22 cellular contexts compared by ENCODE assay signal in the genomic region with DNA sequence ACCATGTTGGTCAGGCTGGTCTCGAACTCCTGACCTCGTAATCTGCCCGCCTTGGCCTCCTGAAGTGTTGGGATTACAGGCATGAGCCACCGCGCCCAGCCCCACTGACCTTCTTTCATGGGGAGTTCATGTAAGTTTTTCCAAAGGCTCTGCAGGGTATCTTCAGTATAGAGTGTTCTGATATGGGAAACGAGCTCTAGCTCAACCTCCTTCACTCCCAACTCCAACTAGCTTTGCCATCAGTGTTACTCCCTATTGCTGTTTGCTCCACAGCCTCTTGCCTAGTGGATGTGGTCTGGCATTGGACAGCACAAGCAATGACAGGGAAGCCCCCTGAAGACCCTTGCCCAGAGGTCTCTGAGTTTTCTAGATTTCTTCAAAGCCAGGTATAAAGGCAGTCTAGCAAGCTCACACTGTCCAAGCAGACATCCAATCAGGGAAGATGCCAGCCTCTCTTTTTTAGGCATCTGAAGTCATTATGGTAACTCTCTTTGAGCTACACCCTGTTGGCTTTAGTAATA. TPM values are rescaled to one million over a fixed set of nuclear protein-coding genes. Genes with fewer than 3 reads are reported as not detected.
"Had no signal": no experiment of that assay in that cellular context is flagged by ENCODE, and none has a peak within 500 bp of the region (broad histone marks: within the 10 kb centered on the region; RNA-seq: fewer than 3 reads in every experiment).

No MANE protein-coding gene starts in this region.

- H3K27me3 ChIP-seq: hepatocyte, left lung, pancreas, right lobe of liver, thyroid gland had no signal

- H3K4me2 ChIP-seq: hepatocyte, smooth muscle cell had no signal

- H3K36me3 Mint-ChIP-seq: natural killer cell had no signal

- H3K4me3 ChIP-seq: coronary artery, hepatocyte, left lung, pancreas, right lobe of liver, smooth muscle cell, thyroid gland had no signal

- H3K27ac ChIP-seq: coronary artery, hepatocyte, pancreas, right lobe of liver, thyroid gland had no signal

- ATAC-seq: left cardiac atrium; natural killer cell; pancreas; stimulated activated naive CD8-positive, alpha-beta T cell treated with anti-CD3 and anti-CD28 coated beads, Interleukin-15, amount 100 ng/mL, for 72 hours had no signal

- DNase-seq: effector memory CD4-positive, alpha-beta T cell; erythroblast; head of caudate nucleus; left cardiac atrium; left lung; natural killer cell; pancreas; right lobe of liver; stimulated activated CD4-positive, alpha-beta T cell treated with anti-CD3 and anti-CD28 coated beads, Interleukin-12 subunit alpha, Interleukin-12 subunit beta, amount 100 ng/mL, for 4 hours; stimulated activated CD4-positive, alpha-beta T cell treated with anti-CD3 and anti-CD28 coated beads, Interleukin-1b, Interleukin-23, amount 100 ng/mL, for 48 hours; stimulated activated CD4-positive, alpha-beta T cell treated with anti-CD3 and anti-CD28 coated beads, Interleukin-4, amount 100 ng/mL, for 1 hour; stimulated activated CD8-positive, alpha-beta memory T cell treated with anti-CD3 and anti-CD28 coated beads, Interleukin-4, amount 100 ng/mL, for 48 hours; stimulated activated naive CD4-positive, alpha-beta T cell; stimulated activated naive CD8-positive, alpha-beta T cell treated with anti-CD3 and anti-CD28 coated beads, Interleukin-15, amount 100 ng/mL, for 72 hours; thyroid gland; trophoblast cell had no signal

- H2AFZ ChIP-seq: hepatocyte had no signal

- H3K27ac Mint-ChIP-seq: natural killer cell, progenitor cell of endocrine pancreas had no signal

- H3K9me3 ChIP-seq: left lung, pancreas, right lobe of liver, thyroid gland had no signal

- H3K4me1 ChIP-seq: pancreas, right lobe of liver had no signal

- H3K9me3 Mint-ChIP-seq: natural killer cell; stimulated activated naive CD8-positive, alpha-beta T cell treated with anti-CD3 and anti-CD28 coated beads, Interleukin-15, amount 100 ng/mL, for 72 hours had no signal

- FAIRE-seq: frontal cortex, pancreas had no signal

- H3K36me3 ChIP-seq: left lung, pancreas, right lobe of liver, thyroid gland had no signal

- H3K79me2 ChIP-seq: hepatocyte had no signal

RNA-seq across cellular contexts. Expression of a gene that starts 41.2 kb away (rescaled TPM):
- total RNA-seq: fibroblast of villous mesenchyme, progenitor cell of endocrine pancreas, smooth muscle cell had no signal
